In genomic region chr15:27792756-27793264, GRCh38 we compare ENCODE assay signal across 2 cellular contexts.
A peak's percentile ranks its signal among the peaks of the same experiment; 100 is the strongest.
TF ChIP-seq lines count a peak whose summit lies in the region.

No MANE protein-coding gene starts in this region.

TF ChIP-seq in HepG2, 621 proteins besides CTCF, POLR2A, EP300 and RAD21 (continued from another document):
- TF ChIP-seq FOXO4 (CRISPR knock-in tag; conservative IDR thresholded peaks at IDR 0.05) (no peak), MATR3 (CRISPR knock-in tag; IDR thresholded peaks at IDR 0.05) (no peak), ZNF780A (CRISPR knock-in tag; IDR thresholded peaks at IDR 0.05) (no peak), ASH2L (IDR thresholded peaks at IDR 0.05; ENCODE audit: insufficient read length, low read depth, low read length) (no peak), MAFF (IDR thresholded peaks at IDR 0.05; ENCODE audit: low read depth, low read length) (peak; percentile 67), MAFK (conservative IDR thresholded peaks at IDR 0.05 in 1 of 2, IDR thresholded peaks at IDR 0.05 in 1 of 2; ENCODE audit: low read length in 2 of 2) (peak; percentile 60 to 80)
TF ChIP-seq in HepG2: peak in this region for 2.

TF ChIP-seq in K562, 482 proteins besides CTCF, POLR2A, EP300 and RAD21 (continued from another document):
- TF ChIP-seq ETV6 (IDR thresholded peaks at IDR 0.05; ENCODE audit: borderline replicate concordance in 1 of 2, low read depth in 2 of 2, low read length in 1 of 2), result no peak
- no peak for TF ChIP-seq ETV6 (CRISPR knock-in tag; IDR thresholded peaks at IDR 0.05; ENCODE audit: borderline replicate concordance)
- TF ChIP-seq SMARCC2 (IDR thresholded peaks at IDR 0.05; ENCODE audit: low read depth), result no peak
- TF ChIP-seq NFE2L1 (tag; IDR thresholded peaks at IDR 0.05; ENCODE audit: borderline replicate concordance, low read depth), result no peak
- no peak for TF ChIP-seq ZNF277 (CRISPR knock-in tag; IDR thresholded peaks at IDR 0.05; ENCODE audit: borderline replicate concordance)
- no peak for TF ChIP-seq MTA2 (IDR thresholded peaks at IDR 0.05; ENCODE audit: low read depth)
- TF ChIP-seq ZNF316 (IDR thresholded peaks at IDR 0.05), result peak; percentile 41; the same call in 1 of the 2 replicates
- TF ChIP-seq MECOM (CRISPR knock-in tag; IDR thresholded peaks at IDR 0.05), result no peak
- no peak for TF ChIP-seq RCOR1 (IDR thresholded peaks at IDR 0.05; ENCODE audit: borderline replicate concordance in 1 of 2, low read depth in 2 of 2, low read length in 2 of 2)
- TF ChIP-seq MTA3 (IDR thresholded peaks at IDR 0.05; ENCODE audit: borderline replicate concordance), result no peak
- no peak for TF ChIP-seq FOXA1 (IDR thresholded peaks at IDR 0.05; ENCODE audit: borderline replicate concordance)
- TF ChIP-seq, protein P1, sequence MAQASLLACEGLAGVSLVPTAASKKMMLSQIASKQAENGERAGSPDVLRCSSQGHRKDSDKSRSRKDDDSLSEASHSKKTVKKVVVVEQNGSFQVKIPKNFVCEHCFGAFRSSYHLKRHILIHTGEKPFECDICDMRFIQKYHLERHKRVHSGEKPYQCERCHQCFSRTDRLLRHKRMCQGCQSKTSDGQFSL (CRISPR knock-in tag; IDR thresholded peaks at IDR 0.05), result no peak
- TF ChIP-seq, protein P1 (tag; IDR thresholded peaks at IDR 0.05), result no peak
- no peak for TF ChIP-seq TAF1 (IDR thresholded peaks at IDR 0.05; ENCODE audit: control insufficient read depth, extremely low read depth, insufficient read depth, low read length, severe bottlenecking)
- peak; percentile 25; the same call in 1 of the 2 replicates for TF ChIP-seq MAFF (IDR thresholded peaks at IDR 0.05; ENCODE audit: low read length)
